In the genomic region with DNA sequence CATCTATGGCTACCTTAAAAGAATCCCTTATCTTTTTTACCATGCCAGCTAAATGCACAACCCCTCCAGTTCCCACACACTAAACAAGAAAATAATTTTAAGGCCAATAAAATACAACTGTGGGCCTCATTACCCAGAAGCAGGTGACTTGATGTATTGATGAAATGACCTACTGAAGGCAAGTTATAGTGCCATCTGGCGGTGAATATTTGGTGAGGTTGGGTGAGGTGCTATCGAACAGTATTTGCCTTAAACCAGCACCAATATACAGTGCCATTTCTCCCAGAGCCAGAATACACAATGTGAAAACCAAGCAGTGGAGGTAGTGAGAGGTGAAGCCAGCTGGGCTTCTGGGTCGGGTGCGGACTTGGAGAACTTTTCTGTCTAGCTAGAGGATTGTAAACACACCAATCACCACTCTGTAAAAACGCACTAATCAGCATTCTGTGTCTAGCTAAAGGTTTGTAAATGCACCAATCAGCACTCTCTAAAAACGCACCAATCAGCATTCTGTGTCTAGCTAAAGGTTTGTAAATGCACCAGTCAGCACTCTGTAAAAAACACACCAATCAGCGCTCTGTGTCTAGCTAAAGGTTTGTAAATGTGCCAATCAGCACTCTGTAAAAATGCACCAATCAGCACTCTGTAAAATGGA, we compare ENCODE assay signal across 8 cellular contexts. TPM values are rescaled to one million over a fixed set of nuclear protein-coding genes. Genes with fewer than 3 reads are reported as not detected.
DNase-seq lines count a peak whose midpoint lies in the region; ATAC-seq and TF ChIP-seq lines count a peak whose summit lies in the region.
"Not testable (repeated sequence)": the region's sequence is repeated elsewhere in the genome, so short reads cannot be mapped to it uniquely, and the experiment has no call there.

No MANE protein-coding gene starts in this region.

- peaks cover 10% of the 10 kb centered on the region for H3K27me3 Mint-ChIP-seq in activated CD8-positive, alpha-beta T cell treated with anti-CD3 and anti-CD28 coated beads, Interleukin-2, amount 10 ng/mL, durations not matched to agents 7 days and 5 days (ENCODE audit: low read depth)

- H3K4me1 Mint-ChIP-seq in activated CD8-positive, alpha-beta T cell treated with anti-CD3 and anti-CD28 coated beads, Interleukin-2, amount 10 ng/mL, durations not matched to agents 7 days and 5 days (ENCODE audit: low read depth) = peaks cover 19% of the 10 kb centered on the region

- CTCF ChIA-PET in AG04449 (lab: Yijun Ruan, JAX) = interaction anchor here (0.8 to 4.8 kb wide), 5 partner anchors 8 to 316 kb away, joined by 3 to 49 read pairs (median 4); no protein-coding TSS in a partner anchor
- CTCF ChIA-PET in Panc1 (lab: Charles Lee) = interaction anchor here (0.6 kb wide), 1 partner anchor 200 kb away, joined by 8 read pairs; no protein-coding TSS in a partner anchor
- CTCF ChIA-PET in activated CD8-positive, alpha-beta T cell treated with anti-CD3 and anti-CD28 coated beads, Interleukin-2, amount 10 ng/mL, durations not matched to agents 7 days and 5 days (lab: Charles Lee) = interaction anchor here (1.1 to 1.7 kb wide), 3 partner anchors 19 to 101 kb away, joined by 3 to 6 read pairs (median 3); no protein-coding TSS in a partner anchor

- not testable (repeated sequence) for H3K36me3 Mint-ChIP-seq in activated CD8-positive, alpha-beta T cell treated with anti-CD3 and anti-CD28 coated beads, Interleukin-2, amount 10 ng/mL, durations not matched to agents 7 days and 5 days (ENCODE audit: low read depth)

- H3K27ac Mint-ChIP-seq in activated CD8-positive, alpha-beta T cell treated with anti-CD3 and anti-CD28 coated beads, Interleukin-2, amount 10 ng/mL, durations not matched to agents 7 days and 5 days = peak overlapping the region; percentile 71

- intact Hi-C loops in Panc1 (cut with micrococcal nuclease; ENCODE audit: unreplicated experiment) = not testable (repeated sequence)

- DNase-seq in AG04449 (ENCODE audit: low read depth, low spot score); GM06990 (ENCODE audit: extremely low read depth, insufficient read length); Panc1 (ENCODE audit: low read depth, low spot score); activated CD8-positive, alpha-beta T cell treated with anti-CD3 and anti-CD28 coated beads, Interleukin-2, amount 10 ng/mL, durations not matched to agents 7 days and 5 days; osteoblast (ENCODE audit: insufficient read length, low spot score, missing footprints): not testable (repeated sequence)
- DNase-seq in dermis microvascular lymphatic vessel endothelial cell (ENCODE audit: low read depth in 2 of 2) (peak; percentile 36 to 56), iPS-NIHi11 (ENCODE audit: low spot score) (peak; percentile 36)

- not testable (repeated sequence) for H3K36me3 ChIP-seq in GM06990 (ENCODE audit: control insufficient read depth, insufficient read depth, low read length); Panc1 (ENCODE audit: control insufficient read depth, insufficient read depth, low read length); osteoblast (ENCODE audit: insufficient read depth, low read length)

- H3K9me3 ChIP-seq in Panc1 (ENCODE audit: control insufficient read depth, insufficient read depth, low read depth, low read length); osteoblast (ENCODE audit: low read depth, low read length): not testable (repeated sequence)

- in situ Hi-C loops in Panc1 (cut with HindIII; ENCODE audit: low pct_unique_long_range_greater_than_20kb, low sequenced_read_pairs) = not testable (repeated sequence)

- H3K9me3 Mint-ChIP-seq in activated CD8-positive, alpha-beta T cell treated with anti-CD3 and anti-CD28 coated beads, Interleukin-2, amount 10 ng/mL, durations not matched to agents 7 days and 5 days (ENCODE audit: insufficient read depth) = not testable (repeated sequence)

- BruUV-seq in Panc1 (replicated peaks; lab: Mats Ljungman, UMichigan) = not testable (repeated sequence)

- not testable (repeated sequence) for ATAC-seq in Panc1; activated CD8-positive, alpha-beta T cell treated with anti-CD3 and anti-CD28 coated beads, Interleukin-2, amount 10 ng/mL, durations not matched to agents 7 days and 5 days

- not testable (repeated sequence) for H3K4me3 ChIP-seq in AG04449 (ENCODE audit: low read depth, low read length); GM06990 (replicated peaks; ENCODE audit: low read depth, low read length); Panc1 (ENCODE audit: low read depth in 2 of 2, low read length in 2 of 2); osteoblast (ENCODE audit: insufficient read depth, low read length)

- H3K27me3 ChIP-seq in GM06990 (replicated peaks; ENCODE audit: control insufficient read depth, insufficient read depth, low read length); Panc1 (ENCODE audit: control insufficient read depth, insufficient read depth, low read length); osteoblast (ENCODE audit: insufficient read depth, low read length): not testable (repeated sequence)

- not testable (repeated sequence) for H3K27ac ChIP-seq in Panc1 (ENCODE audit: low read length); osteoblast (ENCODE audit: low read depth, low read length)

- H3K79me2 ChIP-seq in osteoblast (ENCODE audit: insufficient read depth, low read length) = not testable (repeated sequence)

- not testable (repeated sequence) for H3K4me2 ChIP-seq in osteoblast (ENCODE audit: insufficient read depth, low read length)

- POLR2A ChIA-PET in AG04449 (lab: Yijun Ruan, JAX); Panc1 (lab: Charles Lee); activated CD8-positive, alpha-beta T cell treated with anti-CD3 and anti-CD28 coated beads, Interleukin-2, amount 10 ng/mL, durations not matched to agents 7 days and 5 days (lab: Charles Lee): not testable (repeated sequence)

- not testable (repeated sequence) for H3K4me3 Mint-ChIP-seq in activated CD8-positive, alpha-beta T cell treated with anti-CD3 and anti-CD28 coated beads, Interleukin-2, amount 10 ng/mL, durations not matched to agents 7 days and 5 days

- not testable (repeated sequence) for H4K20me1 ChIP-seq in osteoblast (ENCODE audit: insufficient read depth, low read length)

- H3K4me1 ChIP-seq in Panc1 (ENCODE audit: control insufficient read depth, insufficient read depth, low read length); osteoblast (ENCODE audit: insufficient read depth, low read length): not testable (repeated sequence)

- TF ChIP-seq CTCF in AG04449 (IDR thresholded peaks at IDR 0.05; ENCODE audit: insufficient read depth, low read length, missing control alignments) (peak; percentile 35), GM06990 (IDR thresholded peaks at IDR 0.05; ENCODE audit: insufficient read depth, low read length, poor library complexity, severe bottlenecking) (peak; percentile 24), LNCAP (IDR thresholded peaks at IDR 0.05) (peak; percentile 51), Panc1 (IDR thresholded peaks at IDR 0.05) (peak; percentile 54), osteoblast (IDR thresholded peaks at IDR 0.05; ENCODE audit: extremely low read depth, low read depth, low read length) (peak; percentile 56)

- H2AFZ ChIP-seq in osteoblast (ENCODE audit: low read length) = not testable (repeated sequence)

RNA-seq across cellular contexts. Expression of gene SPACA6, which starts 17.1 kb away (rescaled TPM):
- total RNA-seq in Panc1 (2021; ENCODE audit: unreplicated experiment) (14.3 TPM), dermis microvascular lymphatic vessel endothelial cell (3.5 and 5.6 TPM in 2 replicates), osteoblast (9.4 and 12.7 TPM in 2 replicates)
- 5.8 TPM for polyA plus RNA-seq in Panc1 (2012; ENCODE audit: insufficient read length)
- total RNA-seq in activated CD8-positive, alpha-beta T cell treated with anti-CD3 and anti-CD28 coated beads, Interleukin-2, amount 10 ng/mL, durations not matched to agents 7 days and 5 days = 1 to 10 TPM; 1.2 to 2.2 TPM

RNA-seq across cellular contexts. Expression of gene SIGLEC14, which starts 29.4 kb away (rescaled TPM):
- total RNA-seq in Panc1 (2021; ENCODE audit: unreplicated experiment) = not detected
- polyA plus RNA-seq in Panc1 (2012; ENCODE audit: insufficient read length) = not detected
- not detected for total RNA-seq in activated CD8-positive, alpha-beta T cell treated with anti-CD3 and anti-CD28 coated beads, Interleukin-2, amount 10 ng/mL, durations not matched to agents 7 days and 5 days
- total RNA-seq in dermis microvascular lymphatic vessel endothelial cell = under 0.01 TPM in 1 of 2 replicates, not detected in the other
- total RNA-seq in osteoblast = not detected in 2 replicates

RNA-seq across cellular contexts. Expression of gene SIGLEC5, which starts 45.8 kb away (rescaled TPM):
- total RNA-seq in Panc1 (2021; ENCODE audit: unreplicated experiment) = not detected
- polyA plus RNA-seq in Panc1 (2012; ENCODE audit: insufficient read length) = not detected
- not detected for total RNA-seq in activated CD8-positive, alpha-beta T cell treated with anti-CD3 and anti-CD28 coated beads, Interleukin-2, amount 10 ng/mL, durations not matched to agents 7 days and 5 days
- total RNA-seq in dermis microvascular lymphatic vessel endothelial cell = not detected in 2 replicates
- total RNA-seq in osteoblast = under 0.01 TPM in 1 of 2 replicates, not detected in the other

RNA-seq across cellular contexts. Expression of gene HAS1, which starts 47.8 kb away (rescaled TPM):
- total RNA-seq in Panc1 (2021; ENCODE audit: unreplicated experiment) (not detected), dermis microvascular lymphatic vessel endothelial cell (not detected in 2 replicates), osteoblast (5.4 and 6.2 TPM in 2 replicates)
- polyA plus RNA-seq in Panc1 (2012; ENCODE audit: insufficient read length) = not detected
- not detected for total RNA-seq in activated CD8-positive, alpha-beta T cell treated with anti-CD3 and anti-CD28 coated beads, Interleukin-2, amount 10 ng/mL, durations not matched to agents 7 days and 5 days
